ENCODE assay signal across 9 cellular contexts in the genomic region with DNA sequence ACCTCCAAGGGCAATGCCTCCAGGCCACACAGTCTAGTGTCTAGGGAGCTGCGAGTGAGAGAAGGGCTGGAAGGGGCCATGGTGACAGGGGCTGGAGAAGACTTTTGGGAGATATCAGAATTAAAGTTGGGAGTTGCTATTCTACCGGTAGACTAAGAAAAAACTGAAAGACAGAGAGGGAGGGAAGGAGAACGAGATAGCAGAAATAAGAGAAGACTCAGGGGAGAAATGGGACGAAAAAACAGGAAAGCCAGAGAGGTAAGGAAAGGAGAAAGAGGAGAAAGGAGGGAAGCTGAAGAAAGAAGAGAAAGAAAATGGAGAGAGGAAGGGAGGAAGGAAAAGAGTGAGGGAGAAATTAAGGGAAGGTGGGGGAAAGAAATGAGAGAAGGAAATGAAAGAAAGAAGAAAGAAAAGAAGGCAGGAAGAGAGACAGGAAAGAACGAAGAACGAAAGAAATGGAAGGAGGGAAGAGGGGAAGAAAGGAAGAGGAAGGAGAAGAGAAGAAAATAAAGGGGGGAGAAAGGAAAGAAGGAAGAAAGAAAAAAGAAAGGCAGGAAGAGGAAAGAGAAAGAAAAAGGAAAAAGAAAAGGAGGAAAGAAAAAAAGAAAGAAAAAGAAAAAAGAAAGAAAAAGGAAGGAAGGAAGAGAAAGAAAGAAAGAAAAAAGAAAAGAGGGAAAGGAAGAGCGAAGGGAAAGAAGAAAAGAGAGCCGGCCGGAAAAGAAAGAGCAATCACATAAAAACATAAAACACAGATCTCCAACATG. TPM values are rescaled to one million over a fixed set of nuclear protein-coding genes. Genes with fewer than 3 reads are reported as not detected.
DNase-seq lines count a peak whose midpoint lies in the region; ATAC-seq and TF ChIP-seq lines count a peak whose summit lies in the region.
"Had no signal": no experiment of that assay in that cellular context is flagged by ENCODE, and none has a peak within 500 bp of the region (broad histone marks: within the 10 kb centered on the region; RNA-seq: fewer than 3 reads in every experiment).

No MANE protein-coding gene starts in this region.

- no peaks in the 10 kb centered on the region for H3K9me3 ChIP-seq in lower lobe of right lung

- H3K27ac Mint-ChIP-seq in type B pancreatic cell = peak overlapping the region; percentile 78

- H3K4me3 ChIP-seq in lower lobe of right lung = peak overlapping the region; percentile 59

- peak overlapping the region; percentile 68 for H3K27ac ChIP-seq in lower lobe of right lung
- H3K27ac ChIP-seq: epithelial cell of prostate had no signal

- H3K36me3 Mint-ChIP-seq in activated T-cell treated with anti-CD3 and anti-CD28 coated beads, Interleukin-2, amount 50 U/mL, for 4 hours (ENCODE audit: insufficient read depth) = no peaks in the 10 kb centered on the region
- peaks cover 15% of the 10 kb centered on the region for H3K36me3 Mint-ChIP-seq in type B pancreatic cell

- TF ChIP-seq CTCF in lower lobe of right lung (IDR thresholded peaks at IDR 0.05) (no peak), type B pancreatic cell (conservative IDR thresholded peaks at IDR 0.05) (no peak)

- peaks cover 20% of the 10 kb centered on the region for H3K4me1 ChIP-seq in lower lobe of right lung

- peaks cover 62% of the 10 kb centered on the region for H3K27me3 Mint-ChIP-seq in activated T-cell treated with anti-CD3 and anti-CD28 coated beads, Interleukin-2, amount 50 U/mL, for 4 hours (ENCODE audit: low read depth)
- peaks cover 95% of the 10 kb centered on the region for H3K27me3 Mint-ChIP-seq in type B pancreatic cell

- H3K27me3 ChIP-seq in lower lobe of right lung (ENCODE audit: low read depth) = peaks cover 75% of the 10 kb centered on the region

- no peaks in the 10 kb centered on the region for H3K36me3 ChIP-seq in lower lobe of right lung

- peak overlapping the region; percentile 86 for H3K4me3 Mint-ChIP-seq in activated T-cell treated with anti-CD3 and anti-CD28 coated beads, Interleukin-2, amount 50 U/mL, for 4 hours
- H3K4me3 Mint-ChIP-seq in type B pancreatic cell = peak overlapping the region; percentile 92

- no peak for ATAC-seq in activated T-cell treated with anti-CD3 and anti-CD28 coated beads, Interleukin-2, amount 50 U/mL, for 4 hours
- ATAC-seq in lower lobe of right lung (no peak), GM21447 (IDR thresholded peaks at IDR 0.05; ENCODE audit: unreplicated experiment) (no peak), HG02938 (IDR thresholded peaks at IDR 0.05; ENCODE audit: unreplicated experiment) (no peak), HG02623 (IDR thresholded peaks at IDR 0.05; ENCODE audit: unreplicated experiment) (no peak)

- H3K9me3 Mint-ChIP-seq in activated T-cell treated with anti-CD3 and anti-CD28 coated beads, Interleukin-2, amount 50 U/mL, for 4 hours = no peaks in the 10 kb centered on the region
- no peaks in the 10 kb centered on the region for H3K9me3 Mint-ChIP-seq in type B pancreatic cell

- H3K4me1 Mint-ChIP-seq in activated T-cell treated with anti-CD3 and anti-CD28 coated beads, Interleukin-2, amount 50 U/mL, for 4 hours (ENCODE audit: low read depth) = peaks cover 46% of the 10 kb centered on the region
- H3K4me1 Mint-ChIP-seq in type B pancreatic cell (ENCODE audit: unreplicated experiment) = peaks cover 29% of the 10 kb centered on the region

- DNase-seq in activated T-cell treated with anti-CD3 and anti-CD28 coated beads, Interleukin-2, amount 50 U/mL, for 4 hours = no peak
- DNase-seq in activated T-cell treated with anti-CD3 and anti-CD28 coated beads, Interleukin-2, amount 50 U/mL, for 48 hours = no peak
- DNase-seq in astrocyte of the hippocampus (ENCODE audit: low read depth, low spot score) (peak; percentile 5), lower lobe of right lung (no peak), type B pancreatic cell (ENCODE audit: extremely low spot score, unreplicated experiment) (no peak)

- intact Hi-C loops in lower lobe of right lung (cut with DNase I) = no loop called here

RNA-seq across cellular contexts. Expression of a gene that starts 1.2 kb away (rescaled TPM):
- total RNA-seq in activated T-cell treated with anti-CD3 and anti-CD28 coated beads, Interleukin-2, amount 50 U/mL, for 4 hours = under 1 TPM; 0.20 to 0.92 (median 0.37) TPM
- total RNA-seq in lower lobe of right lung (10.6 TPM), type B pancreatic cell (ENCODE audit: low replicate concordance) (2.2 and 73.2 TPM in 2 replicates)
